In the genomic region with DNA sequence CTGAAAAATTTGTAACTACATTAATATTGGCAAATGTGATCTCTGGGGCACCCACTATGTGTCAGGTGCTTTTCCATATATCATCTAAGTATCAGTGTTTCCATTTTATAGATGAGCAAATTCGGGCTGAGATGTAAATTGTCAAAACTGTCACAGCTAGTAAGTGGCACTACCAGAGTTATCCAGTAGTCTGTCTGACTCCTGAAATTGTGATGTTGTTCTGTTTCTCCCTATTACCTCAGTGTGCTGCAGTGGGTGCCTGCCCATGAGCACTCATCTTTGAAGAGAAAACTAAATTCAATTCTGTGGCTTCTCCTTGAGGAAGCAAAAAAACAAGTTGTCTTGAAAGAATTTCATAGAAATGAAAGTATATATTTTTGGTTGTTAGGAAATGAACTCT, we compare ENCODE assay signal across 16 cellular contexts.
"Had no signal": no experiment of that assay in that cellular context is flagged by ENCODE, and none has a peak within 500 bp of the region (broad histone marks: within the 10 kb centered on the region; RNA-seq: fewer than 3 reads in every experiment).

No MANE protein-coding gene starts in this region.

- H3K4me3 ChIP-seq: cardiac muscle cell, gastroesophageal sphincter, psoas muscle, spleen, transverse colon had no signal

- H3K9me3 Mint-ChIP-seq: activated CD4-positive, alpha-beta T cell treated with anti-CD3 and anti-CD28 coated beads, Interleukin-2, amount 10 ng/mL, durations not matched to agents 24 days and 14 days; activated naive CD4-positive, alpha-beta T cell treated with anti-CD3 and anti-CD28 coated beads for 36 hours; activated T-helper 1 cell treated with anti-CD3 and anti-CD28 coated beads, Interleukin-12 subunit alpha, Interleukin-12 subunit beta, Interleukin-2, Interleukin-4 antibody, amounts not matched to agents 30 ng/mL and 10 ng/mL and 1 ng/mL, durations not matched to agents 14 hours and 24 hours and 36 hours; nephron; stimulated activated naive B cell treated with anti-CD40 and anti-IgM and Interleukin-4, amounts not matched to agents 10 μg/mL and 1 μg/mL and 100 μg/mL, for 72 hours had no signal

- ATAC-seq: gastroesophageal sphincter, left ventricle myocardium superior, psoas muscle, sciatic nerve had no signal

- H3K4me1 ChIP-seq: gastroesophageal sphincter, psoas muscle, spleen, transverse colon had no signal

- H3K27ac ChIP-seq: cardiac muscle cell, gastroesophageal sphincter, psoas muscle, spleen, transverse colon had no signal

- H3K4me3 Mint-ChIP-seq: activated CD4-positive, alpha-beta T cell treated with anti-CD3 and anti-CD28 coated beads, Interleukin-2, amount 10 ng/mL, durations not matched to agents 24 days and 14 days; activated naive CD4-positive, alpha-beta T cell treated with anti-CD3 and anti-CD28 coated beads for 36 hours; activated T-helper 1 cell treated with anti-CD3 and anti-CD28 coated beads, Interleukin-12 subunit alpha, Interleukin-12 subunit beta, Interleukin-2, Interleukin-4 antibody, amounts not matched to agents 30 ng/mL and 10 ng/mL and 1 ng/mL, durations not matched to agents 14 hours and 24 hours and 36 hours; nephron; stimulated activated naive B cell treated with anti-CD40 and anti-IgM and Interleukin-4, amounts not matched to agents 10 μg/mL and 1 μg/mL and 100 μg/mL, for 72 hours had no signal

- H3K36me3 Mint-ChIP-seq: stimulated activated naive B cell treated with anti-CD40 and anti-IgM and Interleukin-4, amounts not matched to agents 10 μg/mL and 1 μg/mL and 100 μg/mL, for 72 hours had no signal

- H3K36me3 ChIP-seq: cardiac muscle cell, gastroesophageal sphincter, spleen, transverse colon had no signal

- H3K4me1 Mint-ChIP-seq: activated CD4-positive, alpha-beta T cell treated with anti-CD3 and anti-CD28 coated beads, Interleukin-2, amount 10 ng/mL, durations not matched to agents 24 days and 14 days; nephron had no signal

- H3K27me3 Mint-ChIP-seq: activated CD4-positive, alpha-beta T cell treated with anti-CD3 and anti-CD28 coated beads, Interleukin-2, amount 10 ng/mL, durations not matched to agents 24 days and 14 days had no signal

- H3K9me3 ChIP-seq: gastroesophageal sphincter, psoas muscle, spleen, transverse colon had no signal

- H3K27me3 ChIP-seq: cardiac muscle cell, spleen, transverse colon had no signal

- DNase-seq: activated CD4-positive, alpha-beta T cell treated with anti-CD3 and anti-CD28 coated beads, Interleukin-2, amount 10 ng/mL, durations not matched to agents 24 days and 14 days; activated naive CD4-positive, alpha-beta T cell treated with anti-CD3 and anti-CD28 coated beads for 36 hours; left ventricle myocardium superior; psoas muscle; spleen; stimulated activated CD4-positive, alpha-beta T cell treated with anti-CD3 and anti-CD28 coated beads, Interleukin-1b, Interleukin-23, amount 100 ng/mL, for 48 hours; stimulated activated naive B cell treated with anti-CD40 and anti-IgM and Interleukin-4, amounts not matched to agents 10 μg/mL and 1 μg/mL and 100 μg/mL, for 72 hours; transverse colon had no signal

- H3K27ac Mint-ChIP-seq: activated CD4-positive, alpha-beta T cell treated with anti-CD3 and anti-CD28 coated beads, Interleukin-2, amount 10 ng/mL, durations not matched to agents 24 days and 14 days; activated naive CD4-positive, alpha-beta T cell treated with anti-CD3 and anti-CD28 coated beads for 36 hours; activated T-helper 1 cell treated with anti-CD3 and anti-CD28 coated beads, Interleukin-12 subunit alpha, Interleukin-12 subunit beta, Interleukin-2, Interleukin-4 antibody, amounts not matched to agents 30 ng/mL and 10 ng/mL and 1 ng/mL, durations not matched to agents 14 hours and 24 hours and 36 hours; nephron; stimulated activated naive B cell treated with anti-CD40 and anti-IgM and Interleukin-4, amounts not matched to agents 10 μg/mL and 1 μg/mL and 100 μg/mL, for 72 hours had no signal

- FAIRE-seq: astrocyte, colon, keratinocyte had no signal
